Comparison of ENCODE assay signal across 10 cellular contexts in the genomic region with DNA sequence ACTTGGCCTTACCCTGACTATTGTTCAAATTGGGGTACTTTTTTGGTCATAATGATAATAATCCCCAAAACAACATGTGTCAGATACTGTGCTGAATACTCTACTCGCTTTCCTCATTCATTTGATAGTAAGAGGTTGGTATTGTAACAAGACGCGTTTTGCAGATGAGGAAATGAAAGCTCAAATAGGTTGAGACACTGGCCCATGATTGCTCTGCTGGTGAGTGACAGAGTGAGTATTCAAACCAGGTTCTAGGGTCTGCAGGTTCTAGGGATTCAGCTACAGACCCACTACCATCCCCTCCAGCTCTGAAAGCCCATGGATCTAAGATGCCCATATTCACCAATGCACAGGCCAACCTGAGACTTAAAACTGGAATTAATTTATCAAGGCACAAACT. TPM values are rescaled to one million over a fixed set of nuclear protein-coding genes. Genes with fewer than 3 reads are reported as not detected.
DNase-seq lines count a peak whose midpoint lies in the region; ATAC-seq and TF ChIP-seq lines count a peak whose summit lies in the region.
"Had no signal": no experiment of that assay in that cellular context is flagged by ENCODE, and none has a peak within 500 bp of the region (broad histone marks: within the 10 kb centered on the region; RNA-seq: fewer than 3 reads in every experiment).

No MANE protein-coding gene starts in this region.

- DNase-seq in GM13977 (ENCODE audit: low spot score) (peak; percentile 34), NOMO-1 treated with dmso at 0.1 percent for 144 hours (lab: John Stamatoyannopoulos, UW; ENCODE audit: unreplicated experiment) (peak; percentile 62), NCI-H2029 (lab: John Stamatoyannopoulos, UW) (no peak), DMS79 (lab: John Stamatoyannopoulos, UW) (no peak), WERI-Rb-1 (no peak)
- DNase-seq in naive thymus-derived CD4-positive, alpha-beta T cell: no peak
- DNase-seq: NCI-H446 treated with DMSO at 0.1 percent for 48 hours; stimulated activated CD8-positive, alpha-beta memory T cell treated with anti-CD3 and anti-CD28 coated beads, Interleukin-4, amount 100 ng/mL, for 48 hours had no signal

- peaks cover 0 to 4% (median 0%) of the 10 kb centered on the region in 5 donors for H3K27me3 Mint-ChIP-seq in naive thymus-derived CD4-positive, alpha-beta T cell

- H3K27me3 ChIP-seq in naive thymus-derived CD4-positive, alpha-beta T cell (ENCODE audit: control insufficient read depth in 2 of 2, insufficient read depth in 2 of 2, low read length in 2 of 2): no peaks in the 10 kb centered on the region
- no peaks in the 10 kb centered on the region for H3K27me3 ChIP-seq in WERI-Rb-1 (ENCODE audit: insufficient read depth, low read depth, severe bottlenecking)

- TF ChIP-seq CTCF in GM13977 (IDR thresholded peaks at IDR 0.05; ENCODE audit: extremely low read depth, insufficient read depth, missing control alignments): no peak
- no peak for TF ChIP-seq CTCF in WERI-Rb-1 (IDR thresholded peaks at IDR 0.05; ENCODE audit: low read depth, low read length)

- CTCF ChIA-PET in naive thymus-derived CD4-positive, alpha-beta T cell (lab: Charles Lee): interaction anchor here (1.1 to 1.2 kb wide), 2 partner anchors 10 to 12 kb away, joined by 3 to 5 read pairs; no protein-coding TSS in a partner anchor

- peaks cover 0 to 8% (median 0%) of the 10 kb centered on the region in 5 donors for H3K36me3 Mint-ChIP-seq in naive thymus-derived CD4-positive, alpha-beta T cell

- H3K9me3 ChIP-seq in naive thymus-derived CD4-positive, alpha-beta T cell (ENCODE audit: control insufficient read depth in 2 of 3, low read length in 3 of 3): no peaks in the 10 kb centered on the region
- H3K9me3 ChIP-seq in WERI-Rb-1 (ENCODE audit: severe bottlenecking): no peaks in the 10 kb centered on the region

- ATAC-seq in GM21447 (IDR thresholded peaks at IDR 0.05; ENCODE audit: unreplicated experiment) (peak; percentile 29), HG03457 (IDR thresholded peaks at IDR 0.05; ENCODE audit: unreplicated experiment) (no peak)
- ATAC-seq in naive thymus-derived CD4-positive, alpha-beta T cell: no peak

- H3K4me3 ChIP-seq in naive thymus-derived CD4-positive, alpha-beta T cell (ENCODE audit: low read length): peak overlapping the region; percentile 98
- no peak overlapping the region for H3K4me3 ChIP-seq in WERI-Rb-1 (ENCODE audit: low read depth, low read length)

- intact Hi-C loops in naive thymus-derived CD4-positive, alpha-beta T cell (cut with micrococcal nuclease): loop anchor here (2.0 to 10.0 kb wide), 6 partner anchors 46 to 2001 kb away; partner anchors contain the start of genes CLIC5 (in 2 of the 2), CD2AP (in 1 of the 2), MRPL14 (in 1 of the 2) and SUPT3H (in 1 of the 2)

- in situ Hi-C loops in GM13977 (cut with MboI; ENCODE audit: low pct_unique_long_range_greater_than_20kb, low sequenced_read_pairs, unreplicated experiment): no loop called here

- no peak overlapping the region for H3K27ac ChIP-seq in naive thymus-derived CD4-positive, alpha-beta T cell (ENCODE audit: low read depth, low read length)
- H3K27ac ChIP-seq in WERI-Rb-1: no peak overlapping the region

- H3K9me3 Mint-ChIP-seq in naive thymus-derived CD4-positive, alpha-beta T cell: peaks cover 0 to 3% (median 0%) of the 10 kb centered on the region in 11 donors

- H3K4me1 Mint-ChIP-seq in naive thymus-derived CD4-positive, alpha-beta T cell: peaks cover 17 to 48% (median 38%) of the 10 kb centered on the region in 7 donors

- H3K27ac Mint-ChIP-seq in naive thymus-derived CD4-positive, alpha-beta T cell: peak overlapping the region in 4 of 9 donors; percentile 16 to 92 (median 36)

- POLR2A ChIA-PET in naive thymus-derived CD4-positive, alpha-beta T cell (lab: Charles Lee): interaction anchor here (1.3 to 1.8 kb wide), 2 partner anchors 11 to 120 kb away, joined by 3 to 6 read pairs; no protein-coding TSS in a partner anchor

- peaks cover 15 to 18% of the 10 kb centered on the region in 2 donors for H3K4me1 ChIP-seq in naive thymus-derived CD4-positive, alpha-beta T cell (ENCODE audit: control insufficient read depth in 2 of 2, insufficient read depth in 2 of 2, low read length in 2 of 2)

- no peaks in the 10 kb centered on the region for H3K36me3 ChIP-seq in naive thymus-derived CD4-positive, alpha-beta T cell (ENCODE audit: control insufficient read depth in 2 of 3, insufficient read depth in 3 of 3, low read length in 3 of 3)
- H3K36me3 ChIP-seq in WERI-Rb-1: no peaks in the 10 kb centered on the region

- peak overlapping the region in 9 of 10 donors; percentile 56 to 98 (median 98) for H3K4me3 Mint-ChIP-seq in naive thymus-derived CD4-positive, alpha-beta T cell

RNA-seq across cellular contexts. Expression of gene ENPP4, which starts 1.3 kb away (rescaled TPM):
- 1 to 10 TPM; 3.8 to 9.8 (median 8.2) TPM for total RNA-seq in naive thymus-derived CD4-positive, alpha-beta T cell
- 1 to 10 TPM; 3.6 to 4.3 TPM for polyA plus RNA-seq in naive thymus-derived CD4-positive, alpha-beta T cell

RNA-seq across cellular contexts. Expression of gene ENPP5, which starts 42.3 kb away (rescaled TPM):
- 1 to 10 TPM in 1 of 5 experiments, under 1 TPM in 2, not detected in 2; 0.59 to 1.4 (median 0.92) TPM for total RNA-seq in naive thymus-derived CD4-positive, alpha-beta T cell
- 1 to 10 TPM in 1 of 2 donors, under 1 TPM in 1; 0.50 to 1.7 TPM for polyA plus RNA-seq in naive thymus-derived CD4-positive, alpha-beta T cell

Comparison
In these comparisons a context has a peak if more than half of its experiments do, and no peak if none do; other contexts are left out.
1. DNase-seq: peak in GM13977 (single experiment) and NOMO-1 treated with dmso at 0.1 percent for 144 hours (single experiment); none in naive thymus-derived CD4-positive, alpha-beta T cell (0 of 9), NCI-H2029 (single experiment), DMS79 (single experiment) and WERI-Rb-1 (single experiment).